12 cellular contexts compared by ENCODE assay signal in genomic region chr5:179553875-179554274, GRCh38. TPM values are rescaled to one million over a fixed set of nuclear protein-coding genes. Genes with fewer than 3 reads are reported as not detected.
DNase-seq lines count a peak whose midpoint lies in the region; ATAC-seq and TF ChIP-seq lines count a peak whose summit lies in the region.
"Had no signal": no experiment of that assay in that cellular context is flagged by ENCODE, and none has a peak within 500 bp of the region (broad histone marks: within the 10 kb centered on the region; RNA-seq: fewer than 3 reads in every experiment).

No MANE protein-coding gene starts in this region.

- H4K20me1 ChIP-seq in fibroblast of lung (ENCODE audit: control insufficient read depth, extremely low read depth, insufficient read depth, low read length) (no peaks in the 10 kb centered on the region), smooth muscle cell (ENCODE audit: low read depth) (no peaks in the 10 kb centered on the region)

- H3F3A ChIP-seq in smooth muscle cell (ENCODE audit: low read depth) = peaks cover 23% of the 10 kb centered on the region

- H3K27ac Mint-ChIP-seq in activated CD4-positive, alpha-beta memory T cell treated with anti-CD3 and anti-CD28 coated beads for 36 hours = no peak overlapping the region
- H3K27ac Mint-ChIP-seq in activated CD4-positive, alpha-beta memory T cell treated with anti-CD3 and anti-CD28 coated beads, Interleukin-2, amount 10 ng/mL, durations not matched to agents 7 days and 5 days = no peak overlapping the region

- H3K4me1 Mint-ChIP-seq in activated CD4-positive, alpha-beta memory T cell treated with anti-CD3 and anti-CD28 coated beads for 36 hours (ENCODE audit: low read depth) = peaks cover 42% of the 10 kb centered on the region
- H3K4me1 Mint-ChIP-seq in activated CD4-positive, alpha-beta memory T cell treated with anti-CD3 and anti-CD28 coated beads, Interleukin-2, amount 10 ng/mL, durations not matched to agents 7 days and 5 days = peaks cover 34% of the 10 kb centered on the region

- H3K36me3 ChIP-seq in fibroblast of lung (ENCODE audit: control insufficient read depth, insufficient read depth, low read length) (no peaks in the 10 kb centered on the region), smooth muscle cell (ENCODE audit: low read depth) (no peaks in the 10 kb centered on the region), SJCRH30 (peaks cover 9% of the 10 kb centered on the region; the same call in 1 of the 2 replicates)

- H3K36me3 Mint-ChIP-seq in activated CD4-positive, alpha-beta memory T cell treated with anti-CD3 and anti-CD28 coated beads for 36 hours = peaks cover 17% of the 10 kb centered on the region
- peaks cover 25% of the 10 kb centered on the region for H3K36me3 Mint-ChIP-seq in activated CD4-positive, alpha-beta memory T cell treated with anti-CD3 and anti-CD28 coated beads, Interleukin-2, amount 10 ng/mL, durations not matched to agents 7 days and 5 days (ENCODE audit: low read depth)

- CTCF ChIA-PET in activated CD4-positive, alpha-beta memory T cell treated with anti-CD3 and anti-CD28 coated beads for 36 hours (lab: Charles Lee) = no interaction called here
- CTCF ChIA-PET in activated CD4-positive, alpha-beta memory T cell treated with anti-CD3 and anti-CD28 coated beads, Interleukin-2, amount 10 ng/mL, durations not matched to agents 7 days and 5 days (lab: Charles Lee) = no interaction called here

- H3K4me3 ChIP-seq in fibroblast of lung (replicated peaks in 1 of 4; ENCODE audit: control extremely low read depth in 1 of 4, insufficient read depth in 1 of 4, low read depth in 3 of 4, low read length in 4 of 4) = no peak overlapping the region
- no peak overlapping the region for H3K4me3 ChIP-seq in smooth muscle cell
- H3K4me3 ChIP-seq in SJCRH30 = no peak overlapping the region

- no peaks in the 10 kb centered on the region for H3K9me3 Mint-ChIP-seq in activated CD4-positive, alpha-beta memory T cell treated with anti-CD3 and anti-CD28 coated beads for 36 hours
- H3K9me3 Mint-ChIP-seq in activated CD4-positive, alpha-beta memory T cell treated with anti-CD3 and anti-CD28 coated beads, Interleukin-2, amount 10 ng/mL, durations not matched to agents 7 days and 5 days = no peaks in the 10 kb centered on the region
- H3K9me3 Mint-ChIP-seq: naive thymus-derived CD8-positive, alpha-beta T cell had no signal

- H3K27me3 ChIP-seq in fibroblast of lung (ENCODE audit: control insufficient read depth, insufficient read depth, low read length) (no peaks in the 10 kb centered on the region), smooth muscle cell (ENCODE audit: low read depth) (no peaks in the 10 kb centered on the region), SJCRH30 (no peaks in the 10 kb centered on the region)

- WGBS in smooth muscle cell (ENCODE audit: low lambda C conversion rate) = 18% methylated on average over 7 of the region's 7 CpGs

- DNase-seq in activated CD4-positive, alpha-beta memory T cell treated with anti-CD3 and anti-CD28 coated beads for 36 hours = no peak
- no peak for DNase-seq in activated CD4-positive, alpha-beta memory T cell treated with anti-CD3 and anti-CD28 coated beads, Interleukin-2, amount 10 ng/mL, durations not matched to agents 7 days and 5 days
- DNase-seq in SW480 (ENCODE audit: low spot score) (peak; percentile 42), fibroblast of lung (ENCODE audit: low read depth in 2 of 2) (peak; percentile 44 to 77), smooth muscle cell (lab: John Stamatoyannopoulos, UW; ENCODE audit: unreplicated experiment) (no peak), KBM-7 (no peak), SJCRH30 (no peak)
- DNase-seq: activated gamma-delta T cell; AML-193; naive thymus-derived CD8-positive, alpha-beta T cell; NCI-H1417 treated with DMSO at 0.1 percent for 48 hours had no signal

- H3K4me1 ChIP-seq in fibroblast of lung (ENCODE audit: control insufficient read depth, extremely low read depth, insufficient read depth, low read length) (peaks cover 9% of the 10 kb centered on the region), smooth muscle cell (ENCODE audit: low read depth) (peaks cover 16% of the 10 kb centered on the region), SJCRH30 (no peaks in the 10 kb centered on the region)

- POLR2A ChIA-PET in activated CD4-positive, alpha-beta memory T cell treated with anti-CD3 and anti-CD28 coated beads for 36 hours (lab: Charles Lee) = no interaction called here
- POLR2A ChIA-PET in activated CD4-positive, alpha-beta memory T cell treated with anti-CD3 and anti-CD28 coated beads, Interleukin-2, amount 10 ng/mL, durations not matched to agents 7 days and 5 days (lab: Charles Lee) = no interaction called here

- no peak overlapping the region for H3K4me2 ChIP-seq in fibroblast of lung (ENCODE audit: extremely low read depth, insufficient read depth, low read length)
- peak overlapping the region; percentile 75 for H3K4me2 ChIP-seq in smooth muscle cell

- H2AFZ ChIP-seq in fibroblast of lung (ENCODE audit: low read length) = no peak overlapping the region
- H2AFZ ChIP-seq in smooth muscle cell (ENCODE audit: low read depth) = no peak overlapping the region

- H3K79me2 ChIP-seq in fibroblast of lung (ENCODE audit: control insufficient read depth, insufficient read depth, low read length) (peaks cover 46% of the 10 kb centered on the region), smooth muscle cell (ENCODE audit: low read depth) (peaks cover 58% of the 10 kb centered on the region)

- intact Hi-C loops in activated CD4-positive, alpha-beta memory T cell treated with anti-CD3 and anti-CD28 coated beads for 36 hours (cut with micrococcal nuclease) = loop anchor here (5.0 to 10.0 kb wide), 4 partner anchors 241 to 929 kb away; partner anchors contain the start of genes CLK4, LTC4S, MAPK9 and ZNF354B

- no peak overlapping the region for H3K27ac ChIP-seq in fibroblast of lung (ENCODE audit: insufficient read depth, low read length)
- peak overlapping the region; percentile 88 for H3K27ac ChIP-seq in smooth muscle cell (ENCODE audit: low read depth)
- no peak overlapping the region for H3K27ac ChIP-seq in SJCRH30

- TF ChIP-seq CTCF in fibroblast of lung (conservative IDR thresholded peaks at IDR 0.05 in 1 of 2, IDR thresholded peaks at IDR 0.05 in 1 of 2; ENCODE audit: low read depth in 1 of 2, low read length in 2 of 2) (no peak), smooth muscle cell (IDR thresholded peaks at IDR 0.05; ENCODE audit: borderline replicate concordance, insufficient read depth, poor library complexity, severe bottlenecking) (no peak)

- H3K27me3 Mint-ChIP-seq in activated CD4-positive, alpha-beta memory T cell treated with anti-CD3 and anti-CD28 coated beads for 36 hours = no peaks in the 10 kb centered on the region
- H3K27me3 Mint-ChIP-seq in activated CD4-positive, alpha-beta memory T cell treated with anti-CD3 and anti-CD28 coated beads, Interleukin-2, amount 10 ng/mL, durations not matched to agents 7 days and 5 days = no peaks in the 10 kb centered on the region
- H3K27me3 Mint-ChIP-seq: naive thymus-derived CD8-positive, alpha-beta T cell had no signal

- H3K9me3 ChIP-seq in fibroblast of lung (ENCODE audit: control insufficient read depth, insufficient read depth, low read depth, low read length) = no peaks in the 10 kb centered on the region
- no peaks in the 10 kb centered on the region for H3K9me3 ChIP-seq in smooth muscle cell (replicated peaks; ENCODE audit: low read depth)
- no peaks in the 10 kb centered on the region for H3K9me3 ChIP-seq in SJCRH30 (replicated peaks)

- H3K9ac ChIP-seq in fibroblast of lung (ENCODE audit: insufficient read depth, low read length) (no peak overlapping the region), smooth muscle cell (ENCODE audit: low read depth) (peak overlapping the region; percentile 10)

- H3K4me3 Mint-ChIP-seq in activated CD4-positive, alpha-beta memory T cell treated with anti-CD3 and anti-CD28 coated beads for 36 hours = peak overlapping the region; percentile 10
- H3K4me3 Mint-ChIP-seq in activated CD4-positive, alpha-beta memory T cell treated with anti-CD3 and anti-CD28 coated beads, Interleukin-2, amount 10 ng/mL, durations not matched to agents 7 days and 5 days = no peak overlapping the region

- in situ Hi-C loops in KBM-7 (cut with MboI; ENCODE audit: low pct_unique_long_range_greater_than_20kb, low sequenced_read_pairs) = no loop called here

- no peak for ATAC-seq in HG03025 (IDR thresholded peaks at IDR 0.05; ENCODE audit: low FRiP score, unreplicated experiment)
- ATAC-seq: naive thymus-derived CD8-positive, alpha-beta T cell had no signal

RNA-seq across cellular contexts. Expression of gene RUFY1, which starts 3.5 kb away (rescaled TPM):
- 10 to 100 TPM; 30.3 to 34.0 TPM for total RNA-seq in activated CD4-positive, alpha-beta memory T cell treated with anti-CD3 and anti-CD28 coated beads for 36 hours
- 10 to 100 TPM; 36.1 to 39.1 TPM for total RNA-seq in activated CD4-positive, alpha-beta memory T cell treated with anti-CD3 and anti-CD28 coated beads, Interleukin-2, amount 10 ng/mL, durations not matched to agents 7 days and 5 days
- total RNA-seq in fibroblast of lung (77.8 and 78.3 TPM in 2 replicates), smooth muscle cell (26.4 and 41.6 TPM in 2 replicates)
- polyA plus RNA-seq in fibroblast of lung (32.2 and 32.8 TPM in 2 replicates), smooth muscle cell (23.8 and 30.3 TPM in 2 replicates)
- 33.9 and 34.5 TPM in 2 replicates for polyA plus RNA-seq in fibroblast of lung (2012)
- 10.6 and 12.0 TPM in 2 replicates for polyA minus RNA-seq in fibroblast of lung (ENCODE audit: low replicate concordance)
- 24.8 and 25.7 TPM in 2 replicates for total RNA-seq in SJCRH30 (2014; rRNA removed; shearing (Covaris generic))

Comparison
In these comparisons a context has a peak if more than half of its experiments do, and no peak if none do; other contexts are left out.
1. DNase-seq: peak in SW480 (single experiment) and fibroblast of lung (2 of 2); none in activated CD4-positive, alpha-beta memory T cell treated with anti-CD3 and anti-CD28 coated beads for 36 hours (single experiment), activated CD4-positive, alpha-beta memory T cell treated with anti-CD3 and anti-CD28 coated beads, Interleukin-2, amount 10 ng/mL, durations not matched to agents 7 days and 5 days (single experiment), smooth muscle cell (single experiment), KBM-7 (single experiment) and SJCRH30 (0 of 2).